In genomic region chrX:5842601-5843000, GRCh38 we compare ENCODE assay signal across 32 cellular contexts.
"Had no signal": no experiment of that assay in that cellular context is flagged by ENCODE, and none has a peak within 500 bp of the region (broad histone marks: within the 10 kb centered on the region; RNA-seq: fewer than 3 reads in every experiment).

No MANE protein-coding gene starts in this region.

- ATAC-seq: activated CD4-positive, alpha-beta T cell treated with anti-CD3 and anti-CD28 coated beads for 36 hours; activated CD8-positive, alpha-beta memory T cell treated with anti-CD3 and anti-CD28 coated beads, Interleukin-2, amount 10 ng/mL, durations not matched to agents 7 days and 5 days; activated CD8-positive, alpha-beta T cell treated with anti-CD3 and anti-CD28 coated beads, Interleukin-2, amount 10 ng/mL, durations not matched to agents 7 days and 5 days; activated naive CD8-positive, alpha-beta T cell treated with anti-CD3 and anti-CD28 coated beads, Interleukin-2, amount 50 U/mL, for 24 hours; effector memory CD8-positive, alpha-beta T cell; heart left ventricle; T-helper 17 cell had no signal

- H3K4me1 ChIP-seq: adrenal gland, esophagus squamous epithelium, heart left ventricle had no signal

- DNase-seq: activated B cell treated with CpG ODN at 0.5 μM for 24 hours; activated CD4-positive, alpha-beta memory T cell treated with anti-CD3 and anti-CD28 coated beads for 36 hours; activated CD4-positive, alpha-beta T cell treated with anti-CD3 and anti-CD28 coated beads for 36 hours; activated CD4-positive, alpha-beta T cell treated with anti-CD3 and anti-CD28 coated beads, Interleukin-2, amount 10 ng/mL, durations not matched to agents 24 days and 14 days; activated CD4-positive, CD25-positive, alpha-beta regulatory T cell treated with anti-CD3 and anti-CD28 coated beads, Interleukin-2, amount 50 U/mL, for 72 hours; activated CD8-positive, alpha-beta memory T cell treated with anti-CD3 and anti-CD28 coated beads, Interleukin-2, amount 10 ng/mL, durations not matched to agents 7 days and 5 days; activated CD8-positive, alpha-beta memory T cell treated with anti-CD3 and anti-CD28 coated beads, Interleukin-2, amount 50 U/mL, for 4 hours; activated CD8-positive, alpha-beta T cell treated with anti-CD3 and anti-CD28 coated beads, Interleukin-2, amount 10 ng/mL, durations not matched to agents 7 days and 5 days; activated effector memory CD4-positive, alpha-beta T cell treated with anti-CD3 and anti-CD28 coated beads, Interleukin-2, amount 50 U/mL, for 16 hours; activated naive CD4-positive, alpha-beta T cell treated with anti-CD3 and anti-CD28 coated beads for 36 hours; activated naive CD8-positive, alpha-beta T cell treated with anti-CD3 and anti-CD28 coated beads for 36 hours; activated naive CD8-positive, alpha-beta T cell treated with anti-CD3 and anti-CD28 coated beads, Interleukin-2, amount 50 U/mL, for 24 hours; activated T-cell treated with anti-CD3 and anti-CD28 coated beads, Interleukin-2, amount 50 U/mL, for 1 hour; activated T-cell treated with anti-CD3 and anti-CD28 coated beads, Interleukin-2, amount 50 U/mL, for 48 hours; adrenal gland; amygdala; aorta; caudate nucleus; cortex of kidney; dermis blood vessel endothelial cell; effector CD4-positive, alpha-beta T cell; effector memory CD8-positive, alpha-beta T cell; esophagus squamous epithelium; glutamatergic neuron; heart left ventricle; T-helper 1 cell; T-helper 17 cell; T1000; WERI-Rb-1 had no signal

- H3K27me3 ChIP-seq: adrenal gland, esophagus squamous epithelium, heart left ventricle had no signal

- FAIRE-seq: colon, frontal cortex had no signal

- H3K4me3 ChIP-seq: adrenal gland, esophagus squamous epithelium, heart left ventricle had no signal

- H3K27ac ChIP-seq: adrenal gland, epithelial cell of prostate, esophagus squamous epithelium, heart left ventricle, WERI-Rb-1 had no signal

- H3K9me3 ChIP-seq: adrenal gland, esophagus squamous epithelium, heart left ventricle had no signal

- H3K36me3 ChIP-seq: adrenal gland, esophagus squamous epithelium, heart left ventricle, WERI-Rb-1 had no signal
